Comparison of ENCODE assay signal across 12 cellular contexts in genomic region chr5:172741206-172741582, GRCh38. TPM values are rescaled to one million over a fixed set of nuclear protein-coding genes. Genes with fewer than 3 reads are reported as not detected.
A peak's percentile ranks its signal among the peaks of the same experiment; 100 is the strongest.
DNase-seq lines count a peak whose midpoint lies in the region; ATAC-seq, FAIRE-seq and TF ChIP-seq lines count a peak whose summit lies in the region.
"Had no signal": no experiment of that assay in that cellular context is flagged by ENCODE, and none has a peak within 500 bp of the region (broad histone marks: within the 10 kb centered on the region; RNA-seq: fewer than 3 reads in every experiment).

No MANE protein-coding gene starts in this region.

- WGBS in small intestine, 3 donors: 79 to 89% (median 86%) methylated on average over 1 of the region's 1 CpG

- H3K27ac ChIP-seq in small intestine (ENCODE audit: low read depth in 1 of 2, low read length in 1 of 2): peak overlapping the region in 1 of 2 donors; percentile 69

- H3K27ac Mint-ChIP-seq in natural killer cell (peak overlapping the region; percentile 4 to 10), endothelial cell (ENCODE audit: unreplicated experiment) (peak overlapping the region; percentile 45), osteocyte (ENCODE audit: unreplicated experiment) (peak overlapping the region; percentile 99), progenitor cell of endocrine pancreas (no peak overlapping the region)
- peak overlapping the region in 1 of 2 donors; percentile 20 for H3K27ac Mint-ChIP-seq in natural killer cell treated with Interleukin-12 subunit alpha and Interleukin-12 subunit beta and Interleukin-15 and Interleukin-18, amount 100 ng/mL, for 72 hours

- no peak for DNase-seq in natural killer cell
- DNase-seq in natural killer cell treated with Interleukin-12 subunit alpha and Interleukin-12 subunit beta and Interleukin-15 and Interleukin-18, amount 100 ng/mL, for 72 hours (ENCODE audit: low spot score): no peak
- DNase-seq in endothelial cell (ENCODE audit: low spot score): no peak
- no peak for DNase-seq in osteocyte (ENCODE audit: extremely low spot score, unreplicated experiment)
- DNase-seq in small intestine: no peak
- DNase-seq in progenitor cell of endocrine pancreas (ENCODE audit: low spot score, unreplicated experiment): no peak
- DNase-seq in activated gamma-delta T cell treated with Interleukin-2 at 50 U/mL for 16 hours: no peak
- DNase-seq: GDM1, NCI-H2081 had no signal

- peak; percentile 9 for TF ChIP-seq CTCF in natural killer cell (IDR thresholded peaks at IDR 0.05)
- no peak for TF ChIP-seq CTCF in endothelial cell (IDR thresholded peaks at IDR 0.05; ENCODE audit: unreplicated experiment)
- TF ChIP-seq CTCF in osteocyte (IDR thresholded peaks at IDR 0.05): no peak
- TF ChIP-seq CTCF in progenitor cell of endocrine pancreas (IDR thresholded peaks at IDR 0.05; ENCODE audit: unreplicated experiment): no peak

- H3K9me3 ChIP-seq in small intestine (ENCODE audit: control insufficient read depth, low read depth): no peaks in the 10 kb centered on the region

- ATAC-seq in natural killer cell (no peak), GM18520 (IDR thresholded peaks at IDR 0.05; ENCODE audit: unreplicated experiment) (no peak)
- ATAC-seq in natural killer cell treated with Interleukin-12 subunit alpha and Interleukin-12 subunit beta and Interleukin-15 and Interleukin-18, amount 100 ng/mL, for 72 hours: no peak

- no peaks in the 10 kb centered on the region for H3K36me3 ChIP-seq in small intestine (ENCODE audit: control insufficient read depth in 2 of 2, insufficient read depth in 2 of 2, low read length in 2 of 2)

- no peaks in the 10 kb centered on the region for H3K9me3 Mint-ChIP-seq in natural killer cell
- no peaks in the 10 kb centered on the region for H3K9me3 Mint-ChIP-seq in natural killer cell treated with Interleukin-12 subunit alpha and Interleukin-12 subunit beta and Interleukin-15 and Interleukin-18, amount 100 ng/mL, for 72 hours
- H3K9me3 Mint-ChIP-seq in endothelial cell (ENCODE audit: unreplicated experiment): no peaks in the 10 kb centered on the region
- no peaks in the 10 kb centered on the region for H3K9me3 Mint-ChIP-seq in osteocyte (ENCODE audit: unreplicated experiment)
- no peaks in the 10 kb centered on the region for H3K9me3 Mint-ChIP-seq in progenitor cell of endocrine pancreas (ENCODE audit: low read depth)

- no peaks in the 10 kb centered on the region for H3K36me3 Mint-ChIP-seq in natural killer cell
- no peaks in the 10 kb centered on the region for H3K36me3 Mint-ChIP-seq in natural killer cell treated with Interleukin-12 subunit alpha and Interleukin-12 subunit beta and Interleukin-15 and Interleukin-18, amount 100 ng/mL, for 72 hours
- H3K36me3 Mint-ChIP-seq in endothelial cell (ENCODE audit: low read depth, unreplicated experiment): no peaks in the 10 kb centered on the region
- H3K36me3 Mint-ChIP-seq in osteocyte (ENCODE audit: unreplicated experiment): no peaks in the 10 kb centered on the region
- H3K36me3 Mint-ChIP-seq in progenitor cell of endocrine pancreas (ENCODE audit: insufficient read depth): no peaks in the 10 kb centered on the region

- H3K4me1 Mint-ChIP-seq in natural killer cell (peaks cover 11 to 17% of the 10 kb centered on the region in 2 donors), endothelial cell (ENCODE audit: unreplicated experiment) (peaks cover 2% of the 10 kb centered on the region), osteocyte (ENCODE audit: unreplicated experiment) (peaks cover 27% of the 10 kb centered on the region), progenitor cell of endocrine pancreas (ENCODE audit: low read depth) (peaks cover 8% of the 10 kb centered on the region)
- peaks cover 8 to 16% of the 10 kb centered on the region in 2 donors for H3K4me1 Mint-ChIP-seq in natural killer cell treated with Interleukin-12 subunit alpha and Interleukin-12 subunit beta and Interleukin-15 and Interleukin-18, amount 100 ng/mL, for 72 hours (ENCODE audit: low read depth in 2 of 2)

- no peak for FAIRE-seq in small intestine (lab: Jason Lieb, UNC)
- FAIRE-seq: bronchial epithelial cell, TTC549 had no signal

- intact Hi-C loops in natural killer cell (cut with micrococcal nuclease): no loop called here

- no peaks in the 10 kb centered on the region for H3K27me3 ChIP-seq in small intestine (ENCODE audit: control insufficient read depth in 2 of 2, insufficient read depth in 2 of 2, low read length in 2 of 2)

- peaks cover 6 to 7% of the 10 kb centered on the region in 2 donors for H3K27me3 Mint-ChIP-seq in natural killer cell (ENCODE audit: low read depth in 2 of 2)
- H3K27me3 Mint-ChIP-seq in natural killer cell treated with Interleukin-12 subunit alpha and Interleukin-12 subunit beta and Interleukin-15 and Interleukin-18, amount 100 ng/mL, for 72 hours: peaks cover 0 to 14% of the 10 kb centered on the region in 2 donors
- H3K27me3 Mint-ChIP-seq in endothelial cell (ENCODE audit: unreplicated experiment): peaks cover 2% of the 10 kb centered on the region
- no peaks in the 10 kb centered on the region for H3K27me3 Mint-ChIP-seq in osteocyte (ENCODE audit: unreplicated experiment)
- H3K27me3 Mint-ChIP-seq in progenitor cell of endocrine pancreas: no peaks in the 10 kb centered on the region

- no peaks in the 10 kb centered on the region for H3K4me1 ChIP-seq in small intestine (ENCODE audit: control insufficient read depth in 2 of 2, insufficient read depth in 1 of 2, low read depth in 1 of 2, low read length in 1 of 2)

- no peak overlapping the region for H3K4me3 ChIP-seq in small intestine (ENCODE audit: low read depth in 1 of 2, low read length in 2 of 2)

- H3K4me3 Mint-ChIP-seq in natural killer cell (no peak overlapping the region), endothelial cell (ENCODE audit: unreplicated experiment) (no peak overlapping the region), osteocyte (ENCODE audit: unreplicated experiment) (no peak overlapping the region), progenitor cell of endocrine pancreas (ENCODE audit: low read depth) (no peak overlapping the region)
- H3K4me3 Mint-ChIP-seq in natural killer cell treated with Interleukin-12 subunit alpha and Interleukin-12 subunit beta and Interleukin-15 and Interleukin-18, amount 100 ng/mL, for 72 hours: no peak overlapping the region

RNA-seq across cellular contexts. Expression of gene DUSP1, which starts 29.8 kb away (rescaled TPM):
- total RNA-seq in natural killer cell (1,000 to 10,000 TPM; 1,579 to 2,725 (median 2,168) TPM), endothelial cell (ENCODE audit: unreplicated experiment) (25.3 TPM), osteocyte (201 and 250 TPM in 2 replicates), progenitor cell of endocrine pancreas (40.7 and 42.0 TPM in 2 replicates)
- total RNA-seq in natural killer cell treated with Interleukin-12 subunit alpha and Interleukin-12 subunit beta and Interleukin-15 and Interleukin-18, amount 100 ng/mL, for 72 hours: 10 to 100 TPM; 12.4 to 13.6 TPM
- polyA plus RNA-seq in small intestine: 100 to 1,000 TPM in 1 of 3 donors, 10 to 100 TPM in 2; 64.4 to 216 (median 65.4) TPM
